25 cellular contexts compared by ENCODE assay signal in genomic region chr15:28260722-28261121, GRCh38.
DNase-seq lines count a peak whose midpoint lies in the region; ATAC-seq, FAIRE-seq and TF ChIP-seq lines count a peak whose summit lies in the region.
"Had no signal": no experiment of that assay in that cellular context is flagged by ENCODE, and none has a peak within 500 bp of the region (broad histone marks: within the 10 kb centered on the region; RNA-seq: fewer than 3 reads in every experiment).

No MANE protein-coding gene starts in this region.

- H3K27me3 ChIP-seq in DND-41 (ENCODE audit: insufficient read depth, low read length, poor library complexity) = no peaks in the 10 kb centered on the region
- H3K27me3 ChIP-seq in K562 (ENCODE audit: control insufficient read depth in 2 of 2, insufficient read depth in 2 of 2, low read length in 2 of 2) = no peaks in the 10 kb centered on the region
- no peaks in the 10 kb centered on the region for H3K27me3 ChIP-seq in left ventricle myocardium inferior (ENCODE audit: low read depth)
- H3K27me3 ChIP-seq in neural progenitor cell = no peaks in the 10 kb centered on the region
- H3K27me3 ChIP-seq: gastroesophageal sphincter, MG63 had no signal

- CTCF ChIA-PET in K562 (lab: Yijun Ruan, JAX; ENCODE audit: low intra/inter-chr PET ratio) = no interaction called here

- H3K9me3 ChIP-seq in DND-41 (ENCODE audit: insufficient read depth, low read length, severe bottlenecking) (no peaks in the 10 kb centered on the region), K562 (replicated peaks; ENCODE audit: control insufficient read depth, insufficient read depth, low read depth, low read length) (no peaks in the 10 kb centered on the region; the same call in 1 of the 2 replicates), left ventricle myocardium inferior (replicated peaks) (no peaks in the 10 kb centered on the region), neural progenitor cell (ENCODE audit: low read depth) (no peaks in the 10 kb centered on the region)
- H3K9me3 ChIP-seq: Caco-2, gastroesophageal sphincter, MG63, thoracic aorta had no signal

- no peak overlapping the region for H3K27ac Mint-ChIP-seq in neural progenitor cell
- H3K27ac Mint-ChIP-seq: activated CD4-positive, alpha-beta T cell treated with anti-CD3 and anti-CD28 coated beads, Interleukin-2, amount 10 ng/mL, durations not matched to agents 7 days and 5 days; activated T-helper 2 cell treated with anti-CD3 and anti-CD28 coated beads, Interferon-gamma antibody, Interleukin-2, Interleukin-4, amounts not matched to agents 10 μg/mL and 5 μg/mL and 100 μg/mL, durations not matched to agents 14 hours and 24 hours and 36 hours had no signal

- DNase-seq in DND-41 = no peak
- DNase-seq in K562 (ENCODE audit: extremely low read depth in 1 of 4, low spot score in 3 of 4) = no peak
- DNase-seq in left ventricle myocardium inferior = peak; percentile 52
- DNase-seq in neural progenitor cell (ENCODE audit: low spot score) = peak; percentile 22
- no peak for DNase-seq in H4 (ENCODE audit: low spot score)
- DNase-seq: activated CD4-positive, alpha-beta T cell treated with anti-CD3 and anti-CD28 coated beads, Interleukin-2, amount 10 ng/mL, durations not matched to agents 7 days and 5 days; activated naive CD8-positive, alpha-beta T cell treated with anti-CD3 and anti-CD28 coated beads, Interleukin-2, amount 10 ng/mL, durations not matched to agents 7 days and 5 days; Caco-2; effector CD4-positive, alpha-beta T cell; EL; MG63; NCI-H1436; NCI-H510A; stimulated activated CD4-positive, alpha-beta T cell treated with anti-CD3 and anti-CD28 coated beads, Interleukin-2, amount 100 ng/mL, for 24 hours; stimulated activated naive CD4-positive, alpha-beta T cell had no signal

- no peak overlapping the region for H3K4me3 Mint-ChIP-seq in neural progenitor cell
- H3K4me3 Mint-ChIP-seq: activated CD4-positive, alpha-beta T cell treated with anti-CD3 and anti-CD28 coated beads, Interleukin-2, amount 10 ng/mL, durations not matched to agents 7 days and 5 days; activated naive CD8-positive, alpha-beta T cell treated with anti-CD3 and anti-CD28 coated beads, Interleukin-2, amount 10 ng/mL, durations not matched to agents 7 days and 5 days had no signal

- peaks cover 4% of the 10 kb centered on the region for H3K27me3 Mint-ChIP-seq in neural progenitor cell (ENCODE audit: insufficient read depth, low read depth)
- H3K27me3 Mint-ChIP-seq: activated CD4-positive, alpha-beta T cell treated with anti-CD3 and anti-CD28 coated beads, Interleukin-2, amount 10 ng/mL, durations not matched to agents 7 days and 5 days; activated naive CD8-positive, alpha-beta T cell treated with anti-CD3 and anti-CD28 coated beads, Interleukin-2, amount 10 ng/mL, durations not matched to agents 7 days and 5 days had no signal

- no peak overlapping the region for H2AFZ ChIP-seq in DND-41 (ENCODE audit: low read depth, low read length)
- H2AFZ ChIP-seq in K562 (ENCODE audit: low read depth, low read length) = no peak overlapping the region
- H2AFZ ChIP-seq in neural progenitor cell (replicated peaks) = no peak overlapping the region

- FAIRE-seq in K562 (lab: Jason Lieb, UNC) = no peak
- FAIRE-seq: RCC 7860 had no signal

- WGBS in K562 (ENCODE audit: insufficient coverage, low coverage, missing lambda C conversion rate) = 74% methylated on average over 5 of the region's 5 CpGs

- TF ChIP-seq CTCF in DND-41 (IDR thresholded peaks at IDR 0.05; ENCODE audit: borderline replicate concordance, extremely low read depth, low read length, poor library complexity, severe bottlenecking) (no peak), K562 (IDR thresholded peaks at IDR 0.05 in 2 of 3, conservative IDR thresholded peaks at IDR 0.05 in 1 of 3; ENCODE audit: insufficient read depth in 2 of 3, low read depth in 1 of 3, low read length in 3 of 3) (no peak), left ventricle myocardium inferior (IDR thresholded peaks at IDR 0.05; ENCODE audit: borderline replicate concordance) (no peak), neural progenitor cell (IDR thresholded peaks at IDR 0.05) (no peak)

- BruUV-seq in K562 (replicated peaks; lab: Mats Ljungman, UMichigan) = no TSS peak

- H3K9ac ChIP-seq in DND-41 (ENCODE audit: low read depth, low read length) (no peak overlapping the region), K562 (ENCODE audit: insufficient read depth in 1 of 2, low read depth in 2 of 2, low read length in 2 of 2) (0 out of 4 replicates have a peak overlapping the region, but pooled peaks of 1 of the 2 experiments have one; percentile 24), neural progenitor cell (no peak overlapping the region)

- no peaks in the 10 kb centered on the region for H3K9me3 Mint-ChIP-seq in neural progenitor cell
- H3K9me3 Mint-ChIP-seq: activated CD4-positive, alpha-beta T cell treated with anti-CD3 and anti-CD28 coated beads, Interleukin-2, amount 10 ng/mL, durations not matched to agents 7 days and 5 days; activated naive CD8-positive, alpha-beta T cell treated with anti-CD3 and anti-CD28 coated beads, Interleukin-2, amount 10 ng/mL, durations not matched to agents 7 days and 5 days; activated T-helper 2 cell treated with anti-CD3 and anti-CD28 coated beads, Interferon-gamma antibody, Interleukin-2, Interleukin-4, amounts not matched to agents 10 μg/mL and 5 μg/mL and 100 μg/mL, durations not matched to agents 14 hours and 24 hours and 36 hours had no signal

- no peaks in the 10 kb centered on the region for H3F3A ChIP-seq in neural progenitor cell (ENCODE audit: low read depth)

- H4K20me1 ChIP-seq in DND-41 (ENCODE audit: insufficient read depth, low read length) = peaks cover 3% of the 10 kb centered on the region; the same call in 1 of the 2 replicates
- H4K20me1 ChIP-seq in K562 (replicated peaks; ENCODE audit: control insufficient read depth, insufficient read depth, low read length) = no peaks in the 10 kb centered on the region; the same call in 1 of the 2 replicates
- H4K20me1 ChIP-seq in neural progenitor cell (ENCODE audit: low read depth) = no peaks in the 10 kb centered on the region

- H3K36me3 Mint-ChIP-seq in neural progenitor cell = peaks cover 43% of the 10 kb centered on the region

- no peaks in the 10 kb centered on the region for H3K4me1 Mint-ChIP-seq in neural progenitor cell

- no peak for TF ChIP-seq POLR2A in K562 (conservative IDR thresholded peaks at IDR 0.05)

- no peaks in the 10 kb centered on the region for H3K9me1 ChIP-seq in K562 (ENCODE audit: control insufficient read depth, insufficient read depth, low read length)

- intact Hi-C loops in K562 (cut with micrococcal nuclease) = no loop called here
- intact Hi-C loops in left ventricle myocardium inferior (cut with micrococcal nuclease) = no loop called here

- in situ Hi-C loops in K562 (cut with MboI) = no loop called here

- H3K4me1 ChIP-seq in DND-41 (ENCODE audit: insufficient read depth, low read length) (no peaks in the 10 kb centered on the region), K562 (replicated peaks in 1 of 2; ENCODE audit: control insufficient read depth in 2 of 2, insufficient read depth in 2 of 2, low read length in 2 of 2) (no peaks in the 10 kb centered on the region; a peak in 1 of 5 replicates), left ventricle myocardium inferior (peaks cover 21% of the 10 kb centered on the region), neural progenitor cell (no peaks in the 10 kb centered on the region)
- H3K4me1 ChIP-seq: Caco-2 had no signal

- POLR2A ChIA-PET in K562 (lab: Yijun Ruan, JAX) = interaction anchor here (0.7 to 0.8 kb wide), 2 partner anchors 11 to 13 kb away, joined by 3 read pairs; no protein-coding TSS in a partner anchor

- TF ChIP-seq RAD21 in K562 (CRISPR knock-in tag; conservative IDR thresholded peaks at IDR 0.05 in 1 of 2, IDR thresholded peaks at IDR 0.05 in 1 of 2) = no peak

- ATAC-seq in DND-41 (ENCODE audit: insufficient read depth, low read depth) (0 out of 3 replicates have a peak, but pooled peaks have one; percentile 37), K562 (peak; percentile 59; the same call in 2 of the 3 replicates), GM21515 (IDR thresholded peaks at IDR 0.05; ENCODE audit: unreplicated experiment) (no peak), GM18517 (IDR thresholded peaks at IDR 0.05; ENCODE audit: unreplicated experiment) (no peak)
- ATAC-seq: esophagus mucosa, gastroesophageal sphincter, SK-N-SH treated with all-trans-retinoic acid at 6 μM for 48 hours had no signal

- no peak overlapping the region for H3K4me3 ChIP-seq in DND-41 (ENCODE audit: low read depth in 1 of 2, low read length in 2 of 2)
- H3K4me3 ChIP-seq in K562 = no peak overlapping the region
- H3K4me3 ChIP-seq in left ventricle myocardium inferior = no peak overlapping the region
- no peak overlapping the region for H3K4me3 ChIP-seq in neural progenitor cell
- H3K4me3 ChIP-seq: gastroesophageal sphincter, MG63, skin epidermis, thoracic aorta had no signal

- TF ChIP-seq EP300 in K562 (IDR thresholded peaks at IDR 0.05; ENCODE audit: low read length) = no peak

- H3K4me2 ChIP-seq in DND-41 (ENCODE audit: insufficient read depth, low read length) (no peak overlapping the region), K562 (ENCODE audit: insufficient read depth, low read length) (no peak overlapping the region), neural progenitor cell (no peak overlapping the region)

- peaks cover 2% of the 10 kb centered on the region; the same call in 1 of the 2 replicates for H3K79me2 ChIP-seq in DND-41 (ENCODE audit: insufficient read depth, low read length)
- peaks cover 66% of the 10 kb centered on the region for H3K79me2 ChIP-seq in K562 (ENCODE audit: control insufficient read depth, insufficient read depth, low read length)
- peaks cover 3% of the 10 kb centered on the region for H3K79me2 ChIP-seq in neural progenitor cell (ENCODE audit: low read depth)

- H3K27ac ChIP-seq in DND-41 (ENCODE audit: low read length) (no peak overlapping the region), K562 (ENCODE audit: extremely low read depth, low read depth, low read length) (no peak overlapping the region), left ventricle myocardium inferior (replicated peaks) (peak overlapping the region; percentile 57), neural progenitor cell (no peak overlapping the region)
- H3K27ac ChIP-seq: gastroesophageal sphincter, skin epidermis, thoracic aorta, VCaP had no signal

- H3K36me3 ChIP-seq in DND-41 (ENCODE audit: insufficient read depth, low read length) (peaks cover 70% of the 10 kb centered on the region), K562 (ENCODE audit: control insufficient read depth, insufficient read depth, low read length) (peaks cover 83% of the 10 kb centered on the region), left ventricle myocardium inferior (peaks cover 39% of the 10 kb centered on the region), neural progenitor cell (no peaks in the 10 kb centered on the region)

TF ChIP-seq in K562, 482 proteins besides CTCF, POLR2A, EP300 and RAD21 (continues in another document):
- TF ChIP-seq MEIS2 (IDR thresholded peaks at IDR 0.05; ENCODE audit: partially characterized antibody) = peak; percentile 33
- no peak for TF ChIP-seq SLC30A9 (CRISPR knock-in tag; IDR thresholded peaks at IDR 0.05)

Comparison
In these comparisons a context has a peak if more than half of its experiments do, and no peak if none do; other contexts are left out.
1. ATAC-seq: peak in DND-41 (single experiment) and K562 (single experiment); none in GM21515 (single experiment) and GM18517 (single experiment).
2. DNase-seq: peak in left ventricle myocardium inferior (single experiment) and neural progenitor cell (single experiment); none in DND-41 (single experiment), K562 (0 of 4) and H4 (single experiment).